8 cellular contexts compared by ENCODE assay signal in the genomic region with DNA sequence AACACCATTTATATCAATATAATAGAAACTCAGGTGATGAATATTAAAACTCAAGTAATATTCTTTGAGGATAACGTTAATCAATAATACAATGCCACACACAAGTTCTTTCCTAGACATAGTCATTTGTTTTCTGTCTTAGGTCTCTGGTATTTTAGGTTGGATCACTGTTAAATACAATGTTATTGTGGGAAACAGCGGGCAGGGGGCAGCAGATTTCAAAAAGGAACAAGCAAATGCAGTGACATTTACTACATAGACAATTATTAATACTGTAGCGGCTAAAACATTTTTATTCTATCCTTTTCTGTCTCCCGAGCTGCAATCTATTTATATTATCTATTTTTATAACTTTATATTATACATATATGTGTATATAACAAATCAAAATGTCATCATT.
DNase-seq lines count a peak whose midpoint lies in the region; ATAC-seq, FAIRE-seq and TF ChIP-seq lines count a peak whose summit lies in the region.

No MANE protein-coding gene starts in this region.

- DNase-seq in AG04450 (ENCODE audit: low read depth, low spot score) (peak; percentile 15), GM12891 (ENCODE audit: insufficient read length, low spot score) (peak; percentile 25), epidermal melanocyte (ENCODE audit: insufficient read length, low spot score) (peak; percentile 31), prostate gland (ENCODE audit: low spot score) (no peak), NCI-H187 (lab: John Stamatoyannopoulos, UW) (no peak)

- H3K27me3 ChIP-seq in AG04450 (ENCODE audit: control insufficient read depth, insufficient read depth, low read length), result no peaks in the 10 kb centered on the region
- H3K27me3 ChIP-seq in OCI-LY1 (ENCODE audit: insufficient read depth, low read length), result no peaks in the 10 kb centered on the region
- no peaks in the 10 kb centered on the region for H3K27me3 ChIP-seq in prostate gland (replicated peaks; ENCODE audit: insufficient read depth)

- peak; percentile 80 for ATAC-seq in HG03095 (IDR thresholded peaks at IDR 0.05; ENCODE audit: unreplicated experiment)
- no peak for ATAC-seq in activated CD4-positive, CD25-positive, alpha-beta regulatory T cell treated with anti-CD3 and anti-CD28 coated beads, Interleukin-2, amount 50 U/mL, for 24 hours

- H2AFZ ChIP-seq in OCI-LY1 (ENCODE audit: low read length), result no peak overlapping the region

- no peaks in the 10 kb centered on the region for H3K9me3 ChIP-seq in AG04450 (ENCODE audit: control insufficient read depth, insufficient read depth, low read length)
- H3K9me3 ChIP-seq in OCI-LY1 (ENCODE audit: low read length), result no peaks in the 10 kb centered on the region
- no peaks in the 10 kb centered on the region for H3K9me3 ChIP-seq in prostate gland

- H3K79me2 ChIP-seq in OCI-LY1 (ENCODE audit: insufficient read depth, low read length), result no peaks in the 10 kb centered on the region

- H3K36me3 ChIP-seq in OCI-LY1 (ENCODE audit: insufficient read depth, low read length) (no peaks in the 10 kb centered on the region), prostate gland (no peaks in the 10 kb centered on the region)

- H3K9me2 ChIP-seq in OCI-LY1 (ENCODE audit: low read depth, low read length), result no peaks in the 10 kb centered on the region

- no peaks in the 10 kb centered on the region for H3F3A ChIP-seq in OCI-LY1 (ENCODE audit: insufficient read depth, low read length)

- H3K27ac ChIP-seq in AG04450 (ENCODE audit: low read depth, low read length), result no peak overlapping the region
- H3K27ac ChIP-seq in OCI-LY1 (ENCODE audit: low read depth, low read length, poor library complexity, severe bottlenecking), result no peak overlapping the region
- H3K27ac ChIP-seq in prostate gland, result no peak overlapping the region

- peak; percentile 70 for TF ChIP-seq CTCF in AG04450 (IDR thresholded peaks at IDR 0.05; ENCODE audit: low read depth, low read length)
- peak; percentile 55 for TF ChIP-seq CTCF in OCI-LY1 (IDR thresholded peaks at IDR 0.05; ENCODE audit: low read length)
- peak in 3 of 4 experiments; percentile 13 to 28 (median 25) for TF ChIP-seq CTCF in prostate gland (IDR thresholded peaks at IDR 0.05)

- FAIRE-seq in GM12891 (lab: Jason Lieb, UNC), result no peak

- H3K9ac ChIP-seq in OCI-LY1 (ENCODE audit: low read length), result no peak overlapping the region

- TF ChIP-seq POLR2A in GM12891 (IDR thresholded peaks at IDR 0.05; ENCODE audit: low read depth, low read length), result no peak
- TF ChIP-seq POLR2A in prostate gland (IDR thresholded peaks at IDR 0.05), result no peak

- H4K20me1 ChIP-seq in OCI-LY1 (ENCODE audit: insufficient read depth, low read length), result no peaks in the 10 kb centered on the region

- intact Hi-C loops in prostate gland (cut with DNase I), result no loop called here

- H3K4me2 ChIP-seq in OCI-LY1 (ENCODE audit: low read length), result no peak overlapping the region

- H3K4me3 ChIP-seq in AG04450 (ENCODE audit: low read depth, low read length), result no peak overlapping the region
- H3K4me3 ChIP-seq in OCI-LY1 (ENCODE audit: low read depth, low read length, poor library complexity, severe bottlenecking), result no peak overlapping the region
- no peak overlapping the region for H3K4me3 ChIP-seq in prostate gland

- CTCF ChIA-PET in AG04450 (lab: Charles Lee), result interaction anchor here (0.6 to 3.1 kb wide), 19 partner anchors 9 to 506 kb away, joined by 3 to 40 read pairs (median 5); partner anchors contain the start of gene ZNHIT6

- 12% methylated on average over 4 of the region's 4 CpGs for WGBS in prostate gland

- POLR2A ChIA-PET in AG04450 (lab: Yijun Ruan, JAX), result no interaction called here

- H3K4me1 ChIP-seq in OCI-LY1 (ENCODE audit: insufficient read depth, low read length, severe bottlenecking), result no peaks in the 10 kb centered on the region
- no peaks in the 10 kb centered on the region for H3K4me1 ChIP-seq in prostate gland (replicated peaks)

TF ChIP-seq in GM12891, 5 proteins besides CTCF, POLR2A, EP300 and RAD21:
- TF ChIP-seq SPI1 (IDR thresholded peaks at IDR 0.05; ENCODE audit: low read depth, low read length) (no peak), POU2F2 (IDR thresholded peaks at IDR 0.05; ENCODE audit: low read depth, low read length) (no peak), TAF1 (IDR thresholded peaks at IDR 0.05; ENCODE audit: low read depth, low read length) (no peak), PAX5 (IDR thresholded peaks at IDR 0.05; ENCODE audit: insufficient read depth, low read length, severe bottlenecking) (no peak), POLR2AphosphoS5 (IDR thresholded peaks at IDR 0.05; ENCODE audit: low read depth, low read length) (no peak)
TF ChIP-seq in GM12891: peak in this region for 0.

Comparison
In these comparisons a context has a peak if more than half of its experiments do, and no peak if none do; other contexts are left out.
1. DNase-seq: peak in AG04450 (single experiment), GM12891 (single experiment) and epidermal melanocyte (single experiment); none in prostate gland (single experiment) and NCI-H187 (0 of 2).
2. Peak in every context shown above with its lines, with median percentiles within 50 percentile points of each other: CTCF ChIP-seq.